Comparison of ENCODE assay signal across 30 cellular contexts in the genomic region with DNA sequence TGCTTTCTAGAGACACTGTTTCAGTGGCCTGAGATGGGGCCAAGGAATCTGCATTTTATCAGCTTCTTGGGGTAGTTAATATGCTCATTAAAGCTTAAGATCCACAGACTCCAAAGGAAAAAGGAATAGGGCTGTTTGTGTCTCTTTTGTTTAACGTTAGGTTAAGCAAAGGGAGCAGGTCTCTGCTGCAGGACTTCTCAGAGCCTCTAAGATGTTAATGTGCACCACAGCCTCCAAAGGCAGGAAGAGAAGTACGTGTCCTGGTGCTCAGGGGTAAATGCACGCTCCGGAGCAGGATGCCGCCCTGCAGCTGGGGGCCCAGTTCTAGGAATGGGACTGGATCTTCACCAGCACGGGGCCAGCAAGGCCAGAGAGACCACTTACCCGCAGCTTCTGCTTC. TPM values are rescaled to one million over a fixed set of nuclear protein-coding genes. Genes with fewer than 3 reads are reported as not detected.
DNase-seq lines count a peak whose midpoint lies in the region; ATAC-seq and TF ChIP-seq lines count a peak whose summit lies in the region.
"Had no signal": no experiment of that assay in that cellular context is flagged by ENCODE, and none has a peak within 500 bp of the region (broad histone marks: within the 10 kb centered on the region; RNA-seq: fewer than 3 reads in every experiment).

No MANE protein-coding gene starts in this region.

- H2AFZ ChIP-seq in fibroblast of lung (ENCODE audit: low read length), result no peak overlapping the region

- 69 to 79% (median 73%) methylated on average over 7 of the region's 7 CpGs for WGBS in psoas muscle, 3 donors

- no peaks in the 10 kb centered on the region for H3K9me3 ChIP-seq in right atrium auricular region
- no peaks in the 10 kb centered on the region for H3K9me3 ChIP-seq in fibroblast of lung (ENCODE audit: control insufficient read depth, insufficient read depth, low read depth, low read length)
- no peaks in the 10 kb centered on the region for H3K9me3 ChIP-seq in psoas muscle
- H3K9me3 ChIP-seq in vagina, result no peaks in the 10 kb centered on the region
- H3K9me3 ChIP-seq: A549, MG63, SK-N-SH had no signal

- no peak overlapping the region for H3K4me3 ChIP-seq in right atrium auricular region
- no peak overlapping the region for H3K4me3 ChIP-seq in fibroblast of lung (replicated peaks in 1 of 4; ENCODE audit: control extremely low read depth in 1 of 4, insufficient read depth in 1 of 4, low read depth in 3 of 4, low read length in 4 of 4)
- no peak overlapping the region for H3K4me3 ChIP-seq in psoas muscle
- H3K4me3 ChIP-seq in vagina, result no peak overlapping the region
- H3K4me3 ChIP-seq: A549, MG63 had no signal

- no peak for DNase-seq in right atrium auricular region (ENCODE audit: low spot score)
- no peak for DNase-seq in Right ventricle myocardium inferior (ENCODE audit: missing footprints)
- peak in 1 of 2 donors; percentile 5 for DNase-seq in fibroblast of lung (ENCODE audit: low read depth in 2 of 2)
- no peak for DNase-seq in psoas muscle
- no peak for DNase-seq in vagina (ENCODE audit: extremely low spot score in 2 of 2)
- no peak for DNase-seq in SW480 (ENCODE audit: low spot score)
- DNase-seq in effector CD4-positive, alpha-beta T cell, result no peak
- DNase-seq in GM19238 (ENCODE audit: insufficient read length, low spot score), result no peak
- DNase-seq: activated CD4-positive, alpha-beta T cell treated with anti-CD3 and anti-CD28 coated beads, Interleukin-2, amount 50 U/mL, for 4 hours; activated CD8-positive, alpha-beta memory T cell treated with anti-CD3 and anti-CD28 coated beads, Interleukin-2, amount 10 ng/mL, durations not matched to agents 7 days and 5 days; activated gamma-delta T cell; activated naive CD8-positive, alpha-beta T cell treated with anti-CD3 and anti-CD28 coated beads for 36 hours; activated T-cell treated with anti-CD3 and anti-CD28 coated beads, Interleukin-2, amount 50 U/mL, for 4 hours; caudate nucleus; CD4-positive, alpha-beta T cell; dermis blood vessel endothelial cell; immature natural killer cell; MG63; NCI-H1105; NCI-H1930; NCI-H526 treated with DMSO at 0.1 percent for 48 hours; nucleus accumbens; PC-3; SK-N-SH; stimulated activated naive B cell treated with anti-CD40 and anti-IgM and Interleukin-4, amounts not matched to agents 10 μg/mL and 1 μg/mL and 100 μg/mL, for 72 hours; substantia nigra; T-helper 17 cell had no signal

- H3K4me2 ChIP-seq in fibroblast of lung (ENCODE audit: extremely low read depth, insufficient read depth, low read length), result no peak overlapping the region
- H3K4me2 ChIP-seq: A549, KMS-11 had no signal

- H3K79me2 ChIP-seq in fibroblast of lung (ENCODE audit: control insufficient read depth, insufficient read depth, low read length), result peaks cover 41% of the 10 kb centered on the region

- no peak for TF ChIP-seq CTCF in right atrium auricular region (IDR thresholded peaks at IDR 0.05)
- no peak for TF ChIP-seq CTCF in fibroblast of lung (conservative IDR thresholded peaks at IDR 0.05 in 1 of 2, IDR thresholded peaks at IDR 0.05 in 1 of 2; ENCODE audit: low read depth in 1 of 2, low read length in 2 of 2)
- no peak for TF ChIP-seq CTCF in psoas muscle (IDR thresholded peaks at IDR 0.05)
- TF ChIP-seq CTCF in vagina (IDR thresholded peaks at IDR 0.05), result no peak

- H4K20me1 ChIP-seq in fibroblast of lung (ENCODE audit: control insufficient read depth, extremely low read depth, insufficient read depth, low read length), result peaks cover 1% of the 10 kb centered on the region

- H3K9ac ChIP-seq in fibroblast of lung (ENCODE audit: insufficient read depth, low read length), result no peak overlapping the region
- H3K9ac ChIP-seq: KMS-11, SK-N-SH had no signal

- H3K36me3 ChIP-seq in right atrium auricular region, result peaks cover 85% of the 10 kb centered on the region
- H3K36me3 ChIP-seq in fibroblast of lung (ENCODE audit: control insufficient read depth, insufficient read depth, low read length), result peaks cover 67% of the 10 kb centered on the region
- H3K36me3 ChIP-seq in psoas muscle (ENCODE audit: insufficient read depth in 1 of 2, low read depth in 1 of 2), result peaks cover 0 to 100% of the 10 kb centered on the region in 2 donors
- H3K36me3 ChIP-seq in vagina, result peaks cover 0 to 93% of the 10 kb centered on the region in 2 donors

- H3K4me1 ChIP-seq in right atrium auricular region (peaks cover 0 to 96% of the 10 kb centered on the region in 2 donors), fibroblast of lung (ENCODE audit: control insufficient read depth, extremely low read depth, insufficient read depth, low read length) (peaks cover 76% of the 10 kb centered on the region), psoas muscle (peaks cover 55% of the 10 kb centered on the region), vagina (peaks cover 72% of the 10 kb centered on the region)

- no peak for ATAC-seq in Right ventricle myocardium inferior
- no peak for ATAC-seq in psoas muscle
- ATAC-seq: A549; activated CD8-positive, alpha-beta memory T cell treated with anti-CD3 and anti-CD28 coated beads, Interleukin-2, amount 10 ng/mL, durations not matched to agents 7 days and 5 days; activated T-cell treated with anti-CD3 and anti-CD28 coated beads, Interleukin-2, amount 50 U/mL, for 4 hours; esophagus mucosa; PC-3; stimulated activated naive B cell treated with anti-CD40 and anti-IgM and Interleukin-4, amounts not matched to agents 10 μg/mL and 1 μg/mL and 100 μg/mL, for 72 hours; T-helper 17 cell had no signal

- intact Hi-C loops in Right ventricle myocardium inferior (cut with DNase I) (no loop called here), psoas muscle (cut with DNase I) (no loop called here), vagina (cut with DNase I) (no loop called here)

- no peaks in the 10 kb centered on the region for H3K27me3 ChIP-seq in right atrium auricular region
- no peaks in the 10 kb centered on the region for H3K27me3 ChIP-seq in fibroblast of lung (ENCODE audit: control insufficient read depth, insufficient read depth, low read length)
- no peaks in the 10 kb centered on the region for H3K27me3 ChIP-seq in psoas muscle (ENCODE audit: insufficient read depth in 3 of 3, low read length in 2 of 3)
- H3K27me3 ChIP-seq in vagina, result no peaks in the 10 kb centered on the region
- H3K27me3 ChIP-seq: MG63 had no signal

- H3K27ac ChIP-seq in right atrium auricular region (peak overlapping the region; percentile 82 to 92), fibroblast of lung (ENCODE audit: insufficient read depth, low read length) (peak overlapping the region; percentile 35), psoas muscle (peak overlapping the region; percentile 33), vagina (peak overlapping the region; percentile 94)
- H3K27ac ChIP-seq: KMS-11 had no signal

- TF ChIP-seq POLR2A in vagina (IDR thresholded peaks at IDR 0.05), result no peak

RNA-seq across cellular contexts. Expression of a gene that starts 19.6 kb away (rescaled TPM):
- total RNA-seq in right atrium auricular region (100 to 1,000 TPM; 292 to 567 TPM), Right ventricle myocardium inferior (517 TPM), fibroblast of lung (408 and 448 TPM in 2 replicates), psoas muscle (100 to 1,000 TPM; 175 to 687 (median 372) TPM), vagina (273 TPM)
- polyA plus RNA-seq in fibroblast of lung (3,177 and 6,513 TPM in 2 replicates), psoas muscle (100 to 1,000 TPM; 111 to 331 (median 170) TPM)
- 2,724 and 6,217 TPM in 2 replicates for polyA plus RNA-seq in fibroblast of lung (2012)
- polyA minus RNA-seq in fibroblast of lung (ENCODE audit: low replicate concordance), result 2,926 and 5,651 TPM in 2 replicates

Comparison
In these comparisons a context has a peak if more than half of its experiments do, and no peak if none do; other contexts are left out.
1. H3K27ac ChIP-seq: peak in every context shown above with its lines; median percentile 94 in vagina; 87 in right atrium auricular region; 35 in fibroblast of lung; 33 in psoas muscle.